9 cellular contexts compared by ENCODE assay signal in genomic region chr2:27705851-27706622, GRCh38. TPM values are rescaled to one million over a fixed set of nuclear protein-coding genes. Genes with fewer than 3 reads are reported as not detected.
A peak's percentile ranks its signal among the peaks of the same experiment; 100 is the strongest.
DNase-seq lines count a peak whose midpoint lies in the region; ATAC-seq and TF ChIP-seq lines count a peak whose summit lies in the region.
"Had no signal": no experiment of that assay in that cellular context is flagged by ENCODE, and none has a peak within 500 bp of the region (broad histone marks: within the 10 kb centered on the region; RNA-seq: fewer than 3 reads in every experiment).

No MANE protein-coding gene starts in this region.

- H3K4me3 ChIP-seq in gastrocnemius medialis = no peak overlapping the region
- H3K4me3 ChIP-seq in Karpas-422 (ENCODE audit: low read length) = no peak overlapping the region

- TF ChIP-seq POLR2A in gastrocnemius medialis (IDR thresholded peaks at IDR 0.05) = peak; percentile 51 to 62

- H4K20me1 ChIP-seq in Karpas-422 (ENCODE audit: insufficient read depth, low read depth, low read length) = no peaks in the 10 kb centered on the region

- H3K36me3 ChIP-seq in gastrocnemius medialis = no peaks in the 10 kb centered on the region
- no peaks in the 10 kb centered on the region for H3K36me3 ChIP-seq in Karpas-422 (ENCODE audit: insufficient read depth, low read length)

- in situ Hi-C loops in SK-MEL-5 (cut with HindIII; ENCODE audit: low pct_unique_long_range_greater_than_20kb, low sequenced_read_pairs) = no loop called here
- in situ Hi-C loops in gastrocnemius medialis (cut with MboI; ENCODE audit: low sequenced_read_pairs in 4 of 4) = loop anchor here in 2 of 4 donors (5.0 to 10.0 kb wide), 2 partner anchors 691 to 739 kb away; no protein-coding TSS in a partner anchor

- H3K9me3 ChIP-seq in gastrocnemius medialis (no peaks in the 10 kb centered on the region), Karpas-422 (ENCODE audit: low read length) (no peaks in the 10 kb centered on the region)

- no peaks in the 10 kb centered on the region for H3K9me2 ChIP-seq in Karpas-422 (replicated peaks; ENCODE audit: insufficient read depth, low read length)

- H2AFZ ChIP-seq in Karpas-422 (ENCODE audit: low read length) = no peak overlapping the region

- H3K27me3 ChIP-seq in foreskin keratinocyte (no peaks in the 10 kb centered on the region), gastrocnemius medialis (no peaks in the 10 kb centered on the region), Karpas-422 (ENCODE audit: low read length) (no peaks in the 10 kb centered on the region)

- peak; percentile 90 for ATAC-seq in foreskin keratinocyte
- ATAC-seq in gastrocnemius medialis = peak; percentile 80 to 82
- no peak for ATAC-seq in GM19397 (IDR thresholded peaks at IDR 0.05; ENCODE audit: unreplicated experiment)
- no peak for ATAC-seq in GM21390 (IDR thresholded peaks at IDR 0.05; ENCODE audit: unreplicated experiment)

- DNase-seq in NCI-H2171 treated with DMSO at 0.1 percent for 48 hours (lab: John Stamatoyannopoulos, UW) = peak; percentile 66
- no peak for DNase-seq in NCI-H2171 (lab: John Stamatoyannopoulos, UW)
- DNase-seq in SK-MEL-5 (ENCODE audit: low read depth, low spot score) = peak; percentile 21
- peak; percentile 99 to 100 for DNase-seq in foreskin keratinocyte
- peak; percentile 78 to 87 for DNase-seq in gastrocnemius medialis
- DNase-seq in Karpas-422 = no peak
- DNase-seq: CD4-positive, CD25-positive, alpha-beta regulatory T cell had no signal

- no peaks in the 10 kb centered on the region for H3K79me2 ChIP-seq in Karpas-422 (ENCODE audit: low read length)

- no peak overlapping the region for H3K9ac ChIP-seq in Karpas-422 (ENCODE audit: low read length)

- TF ChIP-seq CTCF in foreskin keratinocyte (conservative IDR thresholded peaks at IDR 0.05) = peak; percentile 50
- no peak for TF ChIP-seq CTCF in gastrocnemius medialis (IDR thresholded peaks at IDR 0.05 in 4 of 5, conservative IDR thresholded peaks at IDR 0.05 in 1 of 5)

- intact Hi-C loops in gastrocnemius medialis (cut with DNase I; ENCODE audit: low total_unique reads) = loop anchor here (1.0 to 2.0 kb wide), 3 partner anchors 459 to 747 kb away; no protein-coding TSS in a partner anchor

- H3K27ac ChIP-seq in foreskin keratinocyte (peak overlapping the region; percentile 97), gastrocnemius medialis (peak overlapping the region; percentile 84 to 96 (median 94)), Karpas-422 (ENCODE audit: low read length) (no peak overlapping the region)

- no peak overlapping the region for H3K4me2 ChIP-seq in Karpas-422 (ENCODE audit: low read depth, low read length, poor library complexity, severe bottlenecking)

- H3K4me1 ChIP-seq in foreskin keratinocyte (peaks cover 27% of the 10 kb centered on the region), gastrocnemius medialis (peaks cover 39 to 59% of the 10 kb centered on the region in 2 donors), Karpas-422 (ENCODE audit: low read length) (no peaks in the 10 kb centered on the region)

RNA-seq across cellular contexts. Expression of gene SLC4A1AP, which starts 42.3 kb away (rescaled TPM):
- 36.6 and 39.8 TPM in 2 replicates for total RNA-seq in SK-MEL-5 (2014; rRNA removed; shearing (Covaris generic))
- polyA plus RNA-seq in SK-MEL-5 (2015; cell fraction: cytosol; rRNA removed) = 33.6 and 41.3 TPM in 2 replicates
- polyA plus RNA-seq in SK-MEL-5 (2015; cell fraction: nucleus; rRNA removed) = 44.6 and 45.3 TPM in 2 replicates
- 27.1 and 29.9 TPM in 2 replicates for total RNA-seq in foreskin keratinocyte
- 15.2 and 17.8 TPM in 2 replicates for polyA plus RNA-seq in foreskin keratinocyte
- 10 to 100 TPM; 32.1 to 44.2 (median 34.6) TPM for total RNA-seq in gastrocnemius medialis
- total RNA-seq in Karpas-422 (2014; rRNA removed; shearing (Covaris generic); ENCODE audit: low replicate concordance) = 19.8 and 30.1 TPM in 2 replicates

RNA-seq across cellular contexts. Expression of gene SUPT7L, which starts 42.6 kb away (rescaled TPM):
- 49.4 and 54.7 TPM in 2 replicates for total RNA-seq in SK-MEL-5 (2014; rRNA removed; shearing (Covaris generic))
- 36.3 and 43.9 TPM in 2 replicates for polyA plus RNA-seq in SK-MEL-5 (2015; cell fraction: cytosol; rRNA removed)
- polyA plus RNA-seq in SK-MEL-5 (2015; cell fraction: nucleus; rRNA removed) = 538 and 557 TPM in 2 replicates
- total RNA-seq in foreskin keratinocyte = 24.6 and 25.8 TPM in 2 replicates
- 18.5 and 19.7 TPM in 2 replicates for polyA plus RNA-seq in foreskin keratinocyte
- 10 to 100 TPM; 14.6 to 26.0 (median 21.9) TPM for total RNA-seq in gastrocnemius medialis
- total RNA-seq in Karpas-422 (2014; rRNA removed; shearing (Covaris generic); ENCODE audit: low replicate concordance) = 27.9 and 47.9 TPM in 2 replicates

Comparison
In these comparisons a context has a peak if more than half of its experiments do, and no peak if none do; other contexts are left out.
1. DNase-seq: peak in NCI-H2171 treated with DMSO at 0.1 percent for 48 hours (single experiment), SK-MEL-5 (single experiment), foreskin keratinocyte (2 of 2) and gastrocnemius medialis (2 of 2); none in NCI-H2171 (single experiment) and Karpas-422 (single experiment).
2. ATAC-seq: peak in foreskin keratinocyte (single experiment) and gastrocnemius medialis (2 of 2); none in GM19397 (single experiment) and GM21390 (single experiment).